30 cellular contexts compared by ENCODE assay signal in the genomic region with DNA sequence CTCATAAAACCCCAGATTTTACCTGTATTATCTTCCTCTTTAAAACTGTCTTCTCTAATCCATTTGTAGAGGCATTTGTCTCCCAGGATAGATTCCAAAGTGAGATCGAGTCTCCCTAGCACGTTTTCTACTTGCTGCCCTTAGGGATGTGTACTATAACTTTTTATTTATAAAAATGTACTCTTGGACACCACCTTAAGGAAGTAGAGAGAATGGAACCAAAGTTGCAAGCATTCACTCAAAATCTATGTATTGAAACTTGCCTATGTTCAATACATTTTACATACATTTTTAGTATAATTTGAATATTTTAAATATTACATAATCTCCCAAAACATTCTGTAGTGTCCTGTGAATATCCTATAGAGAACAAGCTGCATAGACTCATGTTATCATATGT. TPM values are rescaled to one million over a fixed set of nuclear protein-coding genes. Genes with fewer than 3 reads are reported as not detected.
DNase-seq lines count a peak whose midpoint lies in the region; ATAC-seq, FAIRE-seq and TF ChIP-seq lines count a peak whose summit lies in the region.
"Had no signal": no experiment of that assay in that cellular context is flagged by ENCODE, and none has a peak within 500 bp of the region (broad histone marks: within the 10 kb centered on the region; RNA-seq: fewer than 3 reads in every experiment).

No MANE protein-coding gene starts in this region.

- POLR2A ChIA-PET in A549 (lab: Yijun Ruan, JAX), result no interaction called here
- POLR2A ChIA-PET in SK-N-SH (lab: Yijun Ruan, JAX), result no interaction called here

- H3K27me3 ChIP-seq in SK-N-SH (ENCODE audit: insufficient read depth), result no peaks in the 10 kb centered on the region
- H3K27me3 ChIP-seq: BLaER1, cardiac muscle cell, testis, uterus had no signal

- no peak overlapping the region for H3K4me3 Mint-ChIP-seq in natural killer cell treated with Interleukin-12 subunit alpha and Interleukin-12 subunit beta and Interleukin-15 and Interleukin-18, amount 100 ng/mL, for 72 hours
- H3K4me3 Mint-ChIP-seq: activated CD4-positive, alpha-beta T cell treated with anti-CD3 and anti-CD28 coated beads, Interleukin-2, amount 10 ng/mL, durations not matched to agents 24 days and 14 days; activated naive CD4-positive, alpha-beta T cell treated with anti-CD3 and anti-CD28 coated beads, Interleukin-2, amount 10 ng/mL, durations not matched to agents 7 days and 5 days; activated T-cell treated with anti-CD3 and anti-CD28 coated beads, Interleukin-2, amount 50 U/mL, for 72 hours; stimulated activated naive B cell treated with anti-CD40 and anti-IgM and Interleukin-4, amounts not matched to agents 10 μg/mL and 1 μg/mL and 100 μg/mL, for 72 hours had no signal

- TF ChIP-seq EP300 in A549 (IDR thresholded peaks at IDR 0.05), result no peak
- TF ChIP-seq EP300 in SK-N-SH (IDR thresholded peaks at IDR 0.05; ENCODE audit: borderline replicate concordance in 1 of 2, low read depth in 1 of 2, low read length in 1 of 2), result no peak

- H3K79me2 ChIP-seq in SK-N-SH (ENCODE audit: insufficient read depth), result no peaks in the 10 kb centered on the region

- H3K4me2 ChIP-seq in A549 (no peak overlapping the region), SK-N-SH (no peak overlapping the region)
- H3K4me2 ChIP-seq: smooth muscle cell had no signal

- H3K27ac Mint-ChIP-seq in natural killer cell treated with Interleukin-12 subunit alpha and Interleukin-12 subunit beta and Interleukin-15 and Interleukin-18, amount 100 ng/mL, for 72 hours, result no peak overlapping the region
- H3K27ac Mint-ChIP-seq: activated CD4-positive, alpha-beta T cell treated with anti-CD3 and anti-CD28 coated beads, Interleukin-2, amount 10 ng/mL, durations not matched to agents 24 days and 14 days; activated naive CD4-positive, alpha-beta T cell treated with anti-CD3 and anti-CD28 coated beads, Interleukin-2, amount 10 ng/mL, durations not matched to agents 7 days and 5 days; activated T-cell treated with anti-CD3 and anti-CD28 coated beads, Interleukin-2, amount 50 U/mL, for 72 hours; stimulated activated naive B cell treated with anti-CD40 and anti-IgM and Interleukin-4, amounts not matched to agents 10 μg/mL and 1 μg/mL and 100 μg/mL, for 72 hours had no signal

- H2AFZ ChIP-seq in SK-N-SH (ENCODE audit: low read depth), result no peak overlapping the region

- peaks cover 28 to 51% of the 10 kb centered on the region in 2 donors for H3K27me3 Mint-ChIP-seq in natural killer cell treated with Interleukin-12 subunit alpha and Interleukin-12 subunit beta and Interleukin-15 and Interleukin-18, amount 100 ng/mL, for 72 hours

- H3K4me3 ChIP-seq in A549 (no peak overlapping the region), SK-N-SH (ENCODE audit: low read depth in 2 of 2, low read length in 1 of 2) (no peak overlapping the region)
- H3K4me3 ChIP-seq: BLaER1, cardiac muscle cell, smooth muscle cell, testis, uterus had no signal

- H3F3A ChIP-seq in SK-N-SH (replicated peaks; ENCODE audit: insufficient read depth), result no peaks in the 10 kb centered on the region

- H3K9ac ChIP-seq in SK-N-SH, result no peak overlapping the region
- H3K9ac ChIP-seq: BLaER1 had no signal

- no peaks in the 10 kb centered on the region for H3K36me3 Mint-ChIP-seq in natural killer cell treated with Interleukin-12 subunit alpha and Interleukin-12 subunit beta and Interleukin-15 and Interleukin-18, amount 100 ng/mL, for 72 hours
- H3K36me3 Mint-ChIP-seq: activated naive CD4-positive, alpha-beta T cell treated with anti-CD3 and anti-CD28 coated beads, Interleukin-2, amount 10 ng/mL, durations not matched to agents 7 days and 5 days; stimulated activated naive B cell treated with anti-CD40 and anti-IgM and Interleukin-4, amounts not matched to agents 10 μg/mL and 1 μg/mL and 100 μg/mL, for 72 hours had no signal

- no peaks in the 10 kb centered on the region for H3K9me2 ChIP-seq in SK-N-SH

- no peaks in the 10 kb centered on the region for H3K36me3 ChIP-seq in SK-N-SH (replicated peaks in 1 of 2; ENCODE audit: control insufficient read depth in 1 of 2, insufficient read depth in 2 of 2, low read length in 1 of 2)
- H3K36me3 ChIP-seq: BLaER1, cardiac muscle cell, uterus had no signal

- TF ChIP-seq RAD21 in A549 (conservative IDR thresholded peaks at IDR 0.05 in 1 of 2, IDR thresholded peaks at IDR 0.05 in 1 of 2), result no peak
- TF ChIP-seq RAD21 in SK-N-SH (IDR thresholded peaks at IDR 0.05; ENCODE audit: low read length), result no peak

- no peaks in the 10 kb centered on the region for H3K4me1 Mint-ChIP-seq in natural killer cell treated with Interleukin-12 subunit alpha and Interleukin-12 subunit beta and Interleukin-15 and Interleukin-18, amount 100 ng/mL, for 72 hours (ENCODE audit: low read depth in 2 of 2)
- H3K4me1 Mint-ChIP-seq: activated CD4-positive, alpha-beta T cell treated with anti-CD3 and anti-CD28 coated beads, Interleukin-2, amount 10 ng/mL, durations not matched to agents 24 days and 14 days; activated naive CD4-positive, alpha-beta T cell treated with anti-CD3 and anti-CD28 coated beads, Interleukin-2, amount 10 ng/mL, durations not matched to agents 7 days and 5 days; stimulated activated naive B cell treated with anti-CD40 and anti-IgM and Interleukin-4, amounts not matched to agents 10 μg/mL and 1 μg/mL and 100 μg/mL, for 72 hours had no signal

- peak; percentile 28 for FAIRE-seq in A549 (lab: Jason Lieb, UNC)
- FAIRE-seq: HepG2 had no signal

- H4K20me1 ChIP-seq in SK-N-SH (ENCODE audit: insufficient read depth), result no peaks in the 10 kb centered on the region
- H4K20me1 ChIP-seq: BLaER1 had no signal

- DNase-seq in A549 (ENCODE audit: low read depth in 1 of 2, low spot score in 1 of 2) (peak in 1 of 2 experiments; percentile 10), SK-N-SH (no peak), glomerular visceral epithelial cell (ENCODE audit: extremely low spot score) (no peak), NCI-H1436 treated with DMSO at 0.1 percent for 48 hours (lab: John Stamatoyannopoulos, UW) (no peak)
- no peak for DNase-seq in natural killer cell treated with Interleukin-12 subunit alpha and Interleukin-12 subunit beta and Interleukin-15 and Interleukin-18, amount 100 ng/mL, for 72 hours (ENCODE audit: low spot score)
- DNase-seq: ACHN; activated CD4-positive, alpha-beta T cell treated with anti-CD3 and anti-CD28 coated beads, Interleukin-2, amount 10 ng/mL, durations not matched to agents 24 days and 14 days; activated naive CD4-positive, alpha-beta T cell treated with anti-CD3 and anti-CD28 coated beads, Interleukin-2, amount 10 ng/mL, durations not matched to agents 7 days and 5 days; activated T-cell treated with anti-CD3 and anti-CD28 coated beads, Interleukin-2, amount 50 U/mL, for 72 hours; amygdala; H7; NCI-H187; NCI-H69; nucleus accumbens; SIG-M5; stimulated activated naive B cell treated with anti-CD40 and anti-IgM and Interleukin-4, amounts not matched to agents 10 μg/mL and 1 μg/mL and 100 μg/mL, for 72 hours; testis; uterus had no signal

- ATAC-seq in A549, result peak in 1 of 2 experiments; percentile 65; a peak in 2 of 6 replicates
- no peak for ATAC-seq in natural killer cell treated with Interleukin-12 subunit alpha and Interleukin-12 subunit beta and Interleukin-15 and Interleukin-18, amount 100 ng/mL, for 72 hours
- ATAC-seq: activated T-cell treated with anti-CD3 and anti-CD28 coated beads, Interleukin-2, amount 50 U/mL, for 72 hours; HepG2; stimulated activated naive B cell treated with anti-CD40 and anti-IgM and Interleukin-4, amounts not matched to agents 10 μg/mL and 1 μg/mL and 100 μg/mL, for 72 hours had no signal

- no peak for TF ChIP-seq POLR2A in A549 (IDR thresholded peaks at IDR 0.05; ENCODE audit: low read length)

- CTCF ChIA-PET in A549 (lab: Yijun Ruan, JAX) (interaction anchor here (1.2 to 1.7 kb wide), 4 partner anchors 9 to 25 kb away, joined by 3 to 6 read pairs (median 3); no protein-coding TSS in a partner anchor), SK-N-SH (lab: Yijun Ruan, JAX) (interaction anchor here (1.0 kb wide), 1 partner anchor 17 kb away, joined by 3 read pairs; the partner anchor contains the start of gene SPRR2D)

- no peaks in the 10 kb centered on the region for H3K9me3 Mint-ChIP-seq in natural killer cell treated with Interleukin-12 subunit alpha and Interleukin-12 subunit beta and Interleukin-15 and Interleukin-18, amount 100 ng/mL, for 72 hours
- H3K9me3 Mint-ChIP-seq: activated CD4-positive, alpha-beta T cell treated with anti-CD3 and anti-CD28 coated beads, Interleukin-2, amount 10 ng/mL, durations not matched to agents 24 days and 14 days; activated naive CD4-positive, alpha-beta T cell treated with anti-CD3 and anti-CD28 coated beads, Interleukin-2, amount 10 ng/mL, durations not matched to agents 7 days and 5 days; activated T-cell treated with anti-CD3 and anti-CD28 coated beads, Interleukin-2, amount 50 U/mL, for 72 hours had no signal

- H3K9me3 ChIP-seq in A549, result no peaks in the 10 kb centered on the region
- H3K9me3 ChIP-seq in SK-N-SH, result no peaks in the 10 kb centered on the region
- H3K9me3 ChIP-seq: BLaER1, testis, uterus had no signal

- WGBS in A549 (ENCODE audit: missing lambda C conversion rate), result 3% methylated on average over 2 of the region's 2 CpGs
- 0% methylated on average over 2 of the region's 2 CpGs for WGBS in SK-N-SH (ENCODE audit: low lambda C conversion rate)

- H3K4me1 ChIP-seq in A549, result no peaks in the 10 kb centered on the region
- no peaks in the 10 kb centered on the region for H3K4me1 ChIP-seq in SK-N-SH (ENCODE audit: control insufficient read depth in 1 of 2, insufficient read depth in 2 of 2, low read depth in 1 of 2, low read length in 1 of 2)
- H3K4me1 ChIP-seq: testis, uterus had no signal

- H3K27ac ChIP-seq in A549 (no peak overlapping the region), SK-N-SH (ENCODE audit: low read depth in 2 of 2, low read length in 1 of 2) (no peak overlapping the region)
- H3K27ac ChIP-seq: BLaER1, cardiac muscle cell, HL-60, testis, uterus had no signal

- TF ChIP-seq CTCF in A549 (IDR thresholded peaks at IDR 0.05) (peak; percentile 12; the same call in 1 of the 3 replicates), LNCAP (IDR thresholded peaks at IDR 0.05) (0 out of 2 replicates have a peak, but pooled peaks have one; percentile 8), SK-N-SH (IDR thresholded peaks at IDR 0.05) (peak; percentile 28)

RNA-seq across cellular contexts. Expression of gene SPRR2A, which starts 0.8 kb away (rescaled TPM):
- polyA plus RNA-seq in A549 (2011; rRNA removed) (not detected in 2 replicates), A549 (2017; fragmentation: RNase III; extraction: RNeasy Plus Mini Kit Qiagen cat#74134 plus additional on column Dnase treatment) (not detected in 3 replicates), SK-N-SH (2012; rRNA removed) (not detected in 2 replicates)
- polyA plus RNA-seq in A549 (2012; cell fraction: cytosol; rRNA removed), result not detected in 2 replicates
- not detected in 2 replicates for polyA plus RNA-seq in A549 (2012; cell fraction: nucleus; rRNA removed)
- not detected in 2 replicates for polyA minus RNA-seq in A549 (2011; rRNA and poly(A)+ RNA removed)
- not detected in 2 replicates for polyA plus RNA-seq in SK-N-SH (2012; cell fraction: cytosol; rRNA removed)
- not detected in 2 replicates for polyA plus RNA-seq in SK-N-SH (2012; cell fraction: nucleus; rRNA removed)
- not detected for total RNA-seq in natural killer cell treated with Interleukin-12 subunit alpha and Interleukin-12 subunit beta and Interleukin-15 and Interleukin-18, amount 100 ng/mL, for 72 hours
- total RNA-seq: activated CD4-positive, alpha-beta T cell treated with anti-CD3 and anti-CD28 coated beads, Interleukin-2, amount 10 ng/mL, durations not matched to agents 24 days and 14 days; activated T-cell treated with anti-CD3 and anti-CD28 coated beads, Interleukin-2, amount 50 U/mL, for 72 hours; cardiac muscle cell; fibroblast of lung; glomerular endothelial cell; H7; HepG2; lung microvascular endothelial cell; myocyte; renal cortical epithelial cell; smooth muscle cell; T-helper 1 cell treated with Interleukin-12 subunit alpha and Interleukin-12 subunit beta and Interleukin-4 antibody, amounts not matched to agents 30 ng/mL and 1 ng/mL, for 36 hours; testis had no signal
- polyA plus RNA-seq: cardiac muscle cell, fibroblast of lung, HepG2 had no signal

RNA-seq across cellular contexts. Expression of gene SPRR2B, which starts 13.3 kb away (rescaled TPM):
- not detected in 2 replicates for polyA plus RNA-seq in A549 (2011; rRNA removed)
- polyA plus RNA-seq in A549 (2012; cell fraction: cytosol; rRNA removed), result not detected in 2 replicates
- polyA plus RNA-seq in A549 (2012; cell fraction: nucleus; rRNA removed), result not detected in 2 replicates
- polyA plus RNA-seq in A549 (2017; fragmentation: RNase III; extraction: RNeasy Plus Mini Kit Qiagen cat#74134 plus additional on column Dnase treatment), result not detected in 3 replicates
- not detected in 2 replicates for polyA minus RNA-seq in A549 (2011; rRNA and poly(A)+ RNA removed)
- not detected in 2 replicates for polyA plus RNA-seq in SK-N-SH (2012; rRNA removed)
- polyA plus RNA-seq in SK-N-SH (2012; cell fraction: cytosol; rRNA removed), result not detected in 2 replicates
- not detected in 2 replicates for polyA plus RNA-seq in SK-N-SH (2012; cell fraction: nucleus; rRNA removed)
- total RNA-seq in natural killer cell treated with Interleukin-12 subunit alpha and Interleukin-12 subunit beta and Interleukin-15 and Interleukin-18, amount 100 ng/mL, for 72 hours, result not detected
- total RNA-seq: activated CD4-positive, alpha-beta T cell treated with anti-CD3 and anti-CD28 coated beads, Interleukin-2, amount 10 ng/mL, durations not matched to agents 24 days and 14 days; activated T-cell treated with anti-CD3 and anti-CD28 coated beads, Interleukin-2, amount 50 U/mL, for 72 hours; cardiac muscle cell; fibroblast of lung; glomerular endothelial cell; H7; HepG2; lung microvascular endothelial cell; myocyte; renal cortical epithelial cell; smooth muscle cell; T-helper 1 cell treated with Interleukin-12 subunit alpha and Interleukin-12 subunit beta and Interleukin-4 antibody, amounts not matched to agents 30 ng/mL and 1 ng/mL, for 36 hours; uterus had no signal
- polyA plus RNA-seq: cardiac muscle cell, fibroblast of lung, HepG2 had no signal

RNA-seq across cellular contexts. Expression of gene SPRR2D, which starts 17.2 kb away (rescaled TPM):
- polyA plus RNA-seq in A549 (2011; rRNA removed) (not detected in 2 replicates), A549 (2017; fragmentation: RNase III; extraction: RNeasy Plus Mini Kit Qiagen cat#74134 plus additional on column Dnase treatment) (not detected in 3 replicates), SK-N-SH (2012; rRNA removed) (not detected in 2 replicates)
- polyA plus RNA-seq in A549 (2012; cell fraction: cytosol; rRNA removed), result not detected in 2 replicates
- not detected in 2 replicates for polyA plus RNA-seq in A549 (2012; cell fraction: nucleus; rRNA removed)
- polyA minus RNA-seq in A549 (2011; rRNA and poly(A)+ RNA removed), result 0.45 TPM in 1 of 2 replicates, not detected in the other
- polyA plus RNA-seq in SK-N-SH (2012; cell fraction: cytosol; rRNA removed), result not detected in 2 replicates
- not detected in 2 replicates for polyA plus RNA-seq in SK-N-SH (2012; cell fraction: nucleus; rRNA removed)
- total RNA-seq in natural killer cell treated with Interleukin-12 subunit alpha and Interleukin-12 subunit beta and Interleukin-15 and Interleukin-18, amount 100 ng/mL, for 72 hours, result not detected
- total RNA-seq: activated CD4-positive, alpha-beta T cell treated with anti-CD3 and anti-CD28 coated beads, Interleukin-2, amount 10 ng/mL, durations not matched to agents 24 days and 14 days; activated T-cell treated with anti-CD3 and anti-CD28 coated beads, Interleukin-2, amount 50 U/mL, for 72 hours; cardiac muscle cell; fibroblast of lung; glomerular endothelial cell; H7; HepG2; lung microvascular endothelial cell; myocyte; renal cortical epithelial cell; T-helper 1 cell treated with Interleukin-12 subunit alpha and Interleukin-12 subunit beta and Interleukin-4 antibody, amounts not matched to agents 30 ng/mL and 1 ng/mL, for 36 hours; uterus had no signal
- polyA plus RNA-seq: cardiac muscle cell, fibroblast of lung, HepG2 had no signal

RNA-seq across cellular contexts. Expression of gene SPRR1B, which starts 27.2 kb away (rescaled TPM):
- not detected in 2 replicates for polyA plus RNA-seq in A549 (2011; rRNA removed)
- polyA plus RNA-seq in A549 (2012; cell fraction: cytosol; rRNA removed), result not detected in 2 replicates
- not detected in 2 replicates for polyA plus RNA-seq in A549 (2012; cell fraction: nucleus; rRNA removed)
- not detected in 3 replicates for polyA plus RNA-seq in A549 (2017; fragmentation: RNase III; extraction: RNeasy Plus Mini Kit Qiagen cat#74134 plus additional on column Dnase treatment)
- not detected in 2 replicates for polyA minus RNA-seq in A549 (2011; rRNA and poly(A)+ RNA removed)
- not detected in 2 replicates for polyA plus RNA-seq in SK-N-SH (2012; rRNA removed)
- polyA plus RNA-seq in SK-N-SH (2012; cell fraction: cytosol; rRNA removed), result not detected in 2 replicates
- polyA plus RNA-seq in SK-N-SH (2012; cell fraction: nucleus; rRNA removed), result not detected in 2 replicates
- not detected for total RNA-seq in natural killer cell treated with Interleukin-12 subunit alpha and Interleukin-12 subunit beta and Interleukin-15 and Interleukin-18, amount 100 ng/mL, for 72 hours
- total RNA-seq: activated CD4-positive, alpha-beta T cell treated with anti-CD3 and anti-CD28 coated beads, Interleukin-2, amount 10 ng/mL, durations not matched to agents 24 days and 14 days; activated T-cell treated with anti-CD3 and anti-CD28 coated beads, Interleukin-2, amount 50 U/mL, for 72 hours; cardiac muscle cell; fibroblast of lung; glomerular endothelial cell; H7; HepG2; lung microvascular endothelial cell; myocyte; renal cortical epithelial cell; T-helper 1 cell treated with Interleukin-12 subunit alpha and Interleukin-12 subunit beta and Interleukin-4 antibody, amounts not matched to agents 30 ng/mL and 1 ng/mL, for 36 hours; testis; uterus had no signal
- polyA plus RNA-seq: cardiac muscle cell, fibroblast of lung, HepG2 had no signal

RNA-seq across cellular contexts. Expression of gene SPRR2E, which starts 36.2 kb away (rescaled TPM):
- polyA plus RNA-seq in A549 (2011; rRNA removed) (not detected in 2 replicates), A549 (2017; fragmentation: RNase III; extraction: RNeasy Plus Mini Kit Qiagen cat#74134 plus additional on column Dnase treatment) (not detected in 3 replicates), SK-N-SH (2012; rRNA removed) (not detected in 2 replicates)
- not detected in 2 replicates for polyA plus RNA-seq in A549 (2012; cell fraction: cytosol; rRNA removed)
- not detected in 2 replicates for polyA plus RNA-seq in A549 (2012; cell fraction: nucleus; rRNA removed)
- polyA minus RNA-seq in A549 (2011; rRNA and poly(A)+ RNA removed), result not detected in 2 replicates
- polyA plus RNA-seq in SK-N-SH (2012; cell fraction: cytosol; rRNA removed), result not detected in 2 replicates
- polyA plus RNA-seq in SK-N-SH (2012; cell fraction: nucleus; rRNA removed), result not detected in 2 replicates
- not detected for total RNA-seq in natural killer cell treated with Interleukin-12 subunit alpha and Interleukin-12 subunit beta and Interleukin-15 and Interleukin-18, amount 100 ng/mL, for 72 hours
- total RNA-seq: activated CD4-positive, alpha-beta T cell treated with anti-CD3 and anti-CD28 coated beads, Interleukin-2, amount 10 ng/mL, durations not matched to agents 24 days and 14 days; activated T-cell treated with anti-CD3 and anti-CD28 coated beads, Interleukin-2, amount 50 U/mL, for 72 hours; cardiac muscle cell; fibroblast of lung; glomerular endothelial cell; H7; HepG2; lung microvascular endothelial cell; myocyte; renal cortical epithelial cell; T-helper 1 cell treated with Interleukin-12 subunit alpha and Interleukin-12 subunit beta and Interleukin-4 antibody, amounts not matched to agents 30 ng/mL and 1 ng/mL, for 36 hours; testis; uterus had no signal
- polyA plus RNA-seq: cardiac muscle cell, fibroblast of lung, HepG2 had no signal

Comparison
In these comparisons a context has a peak if more than half of its experiments do, and no peak if none do; other contexts are left out.
1. Of the 12 proteins assayed by ChIP-seq in both A549 and SK-N-SH: peak only in A549: none; only in SK-N-SH: none; in both: CTCF; in neither: 11.